8 cellular contexts compared by ENCODE assay signal in genomic region chr1:150654635-150655034, GRCh38. TPM values are rescaled to one million over a fixed set of nuclear protein-coding genes. Genes with fewer than 3 reads are reported as not detected.
A peak's percentile ranks its signal among the peaks of the same experiment; 100 is the strongest.
DNase-seq lines count a peak whose midpoint lies in the region; ATAC-seq, FAIRE-seq and TF ChIP-seq lines count a peak whose summit lies in the region.
"Not testable (repeated sequence)": the region's sequence is repeated elsewhere in the genome, so short reads cannot be mapped to it uniquely, and the experiment has no call there.

No MANE protein-coding gene starts in this region.

- H3K4me2 ChIP-seq in H9 (ENCODE audit: insufficient read depth, insufficient read length, low read length), result not testable (repeated sequence)

- TF ChIP-seq EP300 in stomach (IDR thresholded peaks at IDR 0.05), result not testable (repeated sequence)

- not testable (repeated sequence) for H2BK15ac ChIP-seq in H9 (ENCODE audit: low read depth, low read length)

- H3K36me3 Mint-ChIP-seq in H9 (ENCODE audit: insufficient read depth in 1 of 3, low read depth in 3 of 3) (peaks cover 14 to 32% (median 30%) of the 10 kb centered on the region in 3 experiments), WTC11 (peaks cover 46% of the 10 kb centered on the region), endodermal cell (ENCODE audit: low read depth) (peaks cover 70% of the 10 kb centered on the region), memory B cell (peaks cover 19% of the 10 kb centered on the region)

- H2BK20ac ChIP-seq in H9 (ENCODE audit: low read depth, low read length, poor library complexity, severe bottlenecking), result not testable (repeated sequence)

- TF ChIP-seq CTCF in H9 (conservative IDR thresholded peaks at IDR 0.05); WTC11 (IDR thresholded peaks at IDR 0.05); body of pancreas (IDR thresholded peaks at IDR 0.05); endodermal cell (conservative IDR thresholded peaks at IDR 0.05); pancreas (IDR thresholded peaks at IDR 0.05); stomach (IDR thresholded peaks at IDR 0.05): not testable (repeated sequence)

- no CpG with 5 or more reads among the region's 10 CpGs for WGBS in H9 (ENCODE audit: extremely low coverage, insufficient read length, low lambda C conversion rate)
- 47 to 48% methylated on average over 10 of the region's 10 CpGs for WGBS in body of pancreas, 2 donors
- 95 to 98% methylated on average over 5 to 10 of the region's 10 CpGs for WGBS in endodermal cell (ENCODE audit: insufficient coverage in 1 of 2, insufficient read length in 1 of 2), 2 experiments
- 41 to 42% methylated on average over 10 of the region's 10 CpGs for WGBS in pancreas, 2 donors
- 36 to 77% (median 46%) methylated on average over 10 of the region's 10 CpGs for WGBS in stomach, 5 donors

- H3K4me1 ChIP-seq in H9 (ENCODE audit: insufficient read depth, low read length); endodermal cell (ENCODE audit: control insufficient read depth, insufficient read depth, low read length); mucosa of stomach (ENCODE audit: control insufficient read depth, insufficient read depth, low read length): not testable (repeated sequence)
- peaks cover 42% of the 10 kb centered on the region for H3K4me1 ChIP-seq in body of pancreas
- H3K4me1 ChIP-seq in pancreas, result peaks cover 8 to 28% (median 14%) of the 10 kb centered on the region in 3 donors
- H3K4me1 ChIP-seq in stomach, result peaks cover 5 to 45% (median 27%) of the 10 kb centered on the region in 4 donors

- H3K27me3 ChIP-seq in H9 (ENCODE audit: insufficient read depth, low read length); body of pancreas; endodermal cell (ENCODE audit: control insufficient read depth, insufficient read depth, low read length, poor library complexity, severe bottlenecking); mucosa of stomach (ENCODE audit: control insufficient read depth, insufficient read depth, low read length); pancreas; stomach: not testable (repeated sequence)

- H2AK5ac ChIP-seq in H9 (ENCODE audit: insufficient read length, low read length), result not testable (repeated sequence)

- H2BK12ac ChIP-seq in H9 (ENCODE audit: insufficient read length, low read depth, low read length), result not testable (repeated sequence)

- H3K14ac ChIP-seq in H9 (ENCODE audit: insufficient read depth, low read length), result not testable (repeated sequence)

- H3T11ph ChIP-seq in H9 (ENCODE audit: low read length), result not testable (repeated sequence)

- not testable (repeated sequence) for H3K79me2 ChIP-seq in H9 (ENCODE audit: insufficient read depth, low read length)

- not testable (repeated sequence) for H3K4me3 ChIP-seq in body of pancreas; endodermal cell (ENCODE audit: low read length); mucosa of stomach (ENCODE audit: low read length); pancreas; stomach

- H4K20me1 ChIP-seq in H9 (ENCODE audit: control insufficient read depth, insufficient read depth, insufficient read length), result not testable (repeated sequence)

- H3K23ac ChIP-seq in H9 (ENCODE audit: insufficient read length, low read depth, low read length), result not testable (repeated sequence)

- CTCF ChIA-PET in WTC11 (lab: Charles Lee), result not testable (repeated sequence)

- H4K8ac ChIP-seq in H9 (replicated peaks; ENCODE audit: insufficient read length, low read depth, low read length), result not testable (repeated sequence)

- TF ChIP-seq POLR2A in body of pancreas (IDR thresholded peaks at IDR 0.05); stomach (IDR thresholded peaks at IDR 0.05): not testable (repeated sequence)

- H3K79me1 ChIP-seq in H9 (ENCODE audit: insufficient read depth, low read depth, low read length, poor library complexity, severe bottlenecking), result not testable (repeated sequence)

- not testable (repeated sequence) for H2BK5ac ChIP-seq in H9 (ENCODE audit: insufficient read length, low read length)

- not testable (repeated sequence) for H3K4ac ChIP-seq in H9 (ENCODE audit: low read depth, low read length)

- H3K4me1 Mint-ChIP-seq in H9, memory B cell: not testable (repeated sequence)
- H3K4me1 Mint-ChIP-seq in WTC11, result peaks cover 27% of the 10 kb centered on the region
- peaks cover 33% of the 10 kb centered on the region for H3K4me1 Mint-ChIP-seq in endodermal cell

- POLR2A ChIA-PET in WTC11 (lab: Charles Lee), result interaction anchor here (1.2 kb wide), 1 partner anchor 25 kb away, joined by 3 read pairs; the partner anchor contains the start of gene ENSA

- not testable (repeated sequence) for H3K9me3 Mint-ChIP-seq in H9, WTC11, endodermal cell, memory B cell

- H3K27me3 Mint-ChIP-seq in H9 (ENCODE audit: low read depth); WTC11 (ENCODE audit: low read depth); endodermal cell (ENCODE audit: insufficient read depth); memory B cell: not testable (repeated sequence)

- not testable (repeated sequence) for H4K5ac ChIP-seq in H9 (ENCODE audit: insufficient read length, low read depth, low read length)

- H2BK120ac ChIP-seq in H9 (ENCODE audit: low read depth, low read length, poor library complexity, severe bottlenecking), result not testable (repeated sequence)

- H3K56ac ChIP-seq in H9 (ENCODE audit: insufficient read length, low read depth, low read length), result not testable (repeated sequence)

- H3K27ac Mint-ChIP-seq in H9 (peak overlapping the region in 2 of 3 experiments; percentile 65 to 92; a peak in 5 of 7 replicates), WTC11 (peak overlapping the region; percentile 82), endodermal cell (peak overlapping the region; percentile 3), memory B cell (peak overlapping the region; percentile 68)

- H3K36me3 ChIP-seq in body of pancreas (replicated peaks in 1 of 2; ENCODE audit: insufficient read depth in 1 of 2, low read depth in 2 of 2); mucosa of stomach (ENCODE audit: control insufficient read depth, insufficient read depth, low read length): not testable (repeated sequence)
- H3K36me3 ChIP-seq in endodermal cell (ENCODE audit: control insufficient read depth, insufficient read depth, low read length) (peaks cover 46% of the 10 kb centered on the region), pancreas (peaks cover 0 to 13% (median 0%) of the 10 kb centered on the region in 3 donors), stomach (peaks cover 0 to 49% (median 35%) of the 10 kb centered on the region in 4 donors)

- H3K4me3 Mint-ChIP-seq in H9, WTC11, endodermal cell, memory B cell: not testable (repeated sequence)

- H3K9ac ChIP-seq in H9 (ENCODE audit: extremely low read depth, insufficient read length, low read length); endodermal cell (ENCODE audit: extremely low read depth, low read length, poor library complexity, severe bottlenecking): not testable (repeated sequence)
- H3K9ac ChIP-seq in mucosa of stomach (ENCODE audit: low read length), result peak overlapping the region; percentile 23

- H3K27ac ChIP-seq in H9 (ENCODE audit: insufficient read length, low read depth, low read length); endodermal cell (ENCODE audit: low read depth, low read length): not testable (repeated sequence)
- H3K27ac ChIP-seq in body of pancreas (peak overlapping the region; percentile 36 to 68 (median 45)), pancreas (peak overlapping the region in 2 of 4 donors; percentile 32 to 39), stomach (peak overlapping the region; percentile 60 to 74 (median 70))

- not testable (repeated sequence) for H3K23me2 ChIP-seq in H9 (ENCODE audit: insufficient read length, low read depth, low read length, poor library complexity, severe bottlenecking)

- H3K18ac ChIP-seq in H9 (ENCODE audit: insufficient read length, low read depth, low read length), result not testable (repeated sequence)

- H4K91ac ChIP-seq in H9 (ENCODE audit: insufficient read length, low read depth, low read length), result not testable (repeated sequence)

- ATAC-seq in WTC11; body of pancreas; memory B cell (ENCODE audit: low read depth): not testable (repeated sequence)
- peak in 1 of 4 donors; percentile 10 for ATAC-seq in pancreas

- H3K9me3 ChIP-seq in H9 (ENCODE audit: control insufficient read depth, low read depth, low read length); body of pancreas; mucosa of stomach (ENCODE audit: control insufficient read depth, low read length); pancreas; stomach: not testable (repeated sequence)
- H3K9me3 ChIP-seq in endodermal cell (ENCODE audit: control insufficient read depth, low read length), result peaks cover 13% of the 10 kb centered on the region

- not testable (repeated sequence) for H2AFZ ChIP-seq in H9 (ENCODE audit: low read length)

- FAIRE-seq in pancreas (lab: Jason Lieb, UNC), result not testable (repeated sequence)

- intact Hi-C loops in body of pancreas (cut with DNase I); pancreas (cut with DNase I); stomach (cut with DNase I; ENCODE audit: low total_unique reads): not testable (repeated sequence)

- DNase-seq in H9; WTC11 (ENCODE audit: low spot score); endodermal cell; memory B cell (ENCODE audit: low spot score in 2 of 2): not testable (repeated sequence)
- DNase-seq in body of pancreas (peak; percentile 74 to 91 (median 80)), pancreas (peak; percentile 48 to 85 (median 70)), stomach (peak; percentile 92)

RNA-seq across cellular contexts. Expression of gene ENSA, which starts 25.2 kb away (rescaled TPM):
- total RNA-seq in H9 (2021) (212 and 218 TPM in 2 replicates), WTC11 (2021) (219 to 254 TPM (median 224 TPM) in 3 replicates), body of pancreas (100 to 1,000 TPM in 1 of 2 donors, 10 to 100 TPM in 1; 64.6 to 203 TPM), endodermal cell (100 to 1,000 TPM; 266 to 364 TPM), pancreas (10 to 100 TPM; 53.9 to 76.3 (median 67.9) TPM), stomach (100 to 1,000 TPM; 106 to 349 (median 133) TPM)
- 140 TPM for polyA plus RNA-seq in endodermal cell (2013, experiment 1 of 2)
- 146 TPM for polyA plus RNA-seq in endodermal cell (2013, experiment 2 of 2)
- polyA plus RNA-seq in pancreas (10 to 100 TPM; 62.6 to 86.0 TPM), stomach (100 to 1,000 TPM; 119 to 207 (median 150) TPM)

RNA-seq across cellular contexts. Expression of gene GOLPH3L, which starts 42.3 kb away (rescaled TPM):
- total RNA-seq in H9 (2021), result 30.0 and 30.5 TPM in 2 replicates
- 39.5 to 46.1 TPM (median 43.3 TPM) in 3 replicates for total RNA-seq in WTC11 (2021)
- total RNA-seq in body of pancreas, result 10 to 100 TPM; 14.5 to 14.8 TPM
- 10 to 100 TPM; 45.1 to 45.2 TPM for total RNA-seq in endodermal cell
- 26.9 TPM for polyA plus RNA-seq in endodermal cell (2013, experiment 1 of 2)
- 25.6 TPM for polyA plus RNA-seq in endodermal cell (2013, experiment 2 of 2)
- 10 to 100 TPM; 19.3 to 34.8 (median 27.7) TPM for total RNA-seq in pancreas
- 10 to 100 TPM; 10.5 to 14.5 TPM for polyA plus RNA-seq in pancreas
- total RNA-seq in stomach, result 10 to 100 TPM; 13.4 to 33.4 (median 16.8) TPM
- polyA plus RNA-seq in stomach, result 10 to 100 TPM; 13.2 to 30.9 (median 18.6) TPM

Comparison
In these comparisons a context has a peak if more than half of its experiments do, and no peak if none do; other contexts are left out.
1. H3K27ac Mint-ChIP-seq: peak in every context shown above with its lines; median percentile 82 in WTC11; 78 in H9; 68 in memory B cell; 3 in endodermal cell.